31 cellular contexts compared by ENCODE assay signal in genomic region chr9:126839301-126839700, GRCh38. TPM values are rescaled to one million over a fixed set of nuclear protein-coding genes. Genes with fewer than 3 reads are reported as not detected.
A peak's percentile ranks its signal among the peaks of the same experiment; 100 is the strongest.
DNase-seq lines count a peak whose midpoint lies in the region; ATAC-seq and TF ChIP-seq lines count a peak whose summit lies in the region.
"Had no signal": no experiment of that assay in that cellular context is flagged by ENCODE, and none has a peak within 500 bp of the region (broad histone marks: within the 10 kb centered on the region; RNA-seq: fewer than 3 reads in every experiment).

No MANE protein-coding gene starts in this region.

- no peaks in the 10 kb centered on the region for H3K27me3 Mint-ChIP-seq in stimulated activated naive CD8-positive, alpha-beta T cell treated with anti-CD3 and anti-CD28 coated beads, Interleukin-15, amount 100 ng/mL, for 72 hours
- H3K27me3 Mint-ChIP-seq in endodermal cell (ENCODE audit: insufficient read depth), result no peaks in the 10 kb centered on the region
- H3K27me3 Mint-ChIP-seq: activated naive CD4-positive, alpha-beta T cell treated with anti-CD3 and anti-CD28 coated beads, Interleukin-2, amount 50 U/mL, for 24 hours had no signal

- H3K9me3 ChIP-seq in endodermal cell (ENCODE audit: control insufficient read depth, low read length) (no peaks in the 10 kb centered on the region), colonic mucosa (no peaks in the 10 kb centered on the region)
- H3K9me3 ChIP-seq: BLaER1, Caco-2, heart right ventricle, testis, vagina had no signal

- H3K27me3 ChIP-seq in endodermal cell (ENCODE audit: control insufficient read depth, insufficient read depth, low read length, poor library complexity, severe bottlenecking) (no peaks in the 10 kb centered on the region), colonic mucosa (no peaks in the 10 kb centered on the region)
- H3K27me3 ChIP-seq: BLaER1, heart right ventricle, testis, vagina had no signal

- H3K27ac ChIP-seq in endodermal cell (ENCODE audit: low read depth, low read length) (no peak overlapping the region), colonic mucosa (no peak overlapping the region)
- H3K27ac ChIP-seq: BLaER1, heart right ventricle, testis, vagina had no signal

- H3K9ac ChIP-seq in endodermal cell (ENCODE audit: extremely low read depth, low read length, poor library complexity, severe bottlenecking) (no peak overlapping the region), colonic mucosa (ENCODE audit: low read depth in 2 of 2, low read length in 2 of 2) (no peak overlapping the region)
- H3K9ac ChIP-seq: BLaER1 had no signal

- intact Hi-C loops in colonic mucosa (cut with DNase I), result no loop called here

- H3K27ac Mint-ChIP-seq in stimulated activated naive CD8-positive, alpha-beta T cell treated with anti-CD3 and anti-CD28 coated beads, Interleukin-15, amount 100 ng/mL, for 72 hours, result peak overlapping the region in 1 of 2 donors; percentile 30
- H3K27ac Mint-ChIP-seq in endodermal cell, result no peak overlapping the region
- H3K27ac Mint-ChIP-seq: activated CD8-positive, alpha-beta T cell treated with anti-CD3 and anti-CD28 coated beads, Interleukin-2, amount 10 ng/mL, durations not matched to agents 7 days and 5 days had no signal

- H3K9me3 Mint-ChIP-seq in stimulated activated naive CD8-positive, alpha-beta T cell treated with anti-CD3 and anti-CD28 coated beads, Interleukin-15, amount 100 ng/mL, for 72 hours, result no peaks in the 10 kb centered on the region
- no peaks in the 10 kb centered on the region for H3K9me3 Mint-ChIP-seq in endodermal cell
- H3K9me3 Mint-ChIP-seq: activated naive CD4-positive, alpha-beta T cell treated with anti-CD3 and anti-CD28 coated beads, Interleukin-2, amount 50 U/mL, for 24 hours had no signal

- H3K4me3 ChIP-seq in endodermal cell (ENCODE audit: low read length), result no peak overlapping the region
- H3K4me3 ChIP-seq in colonic mucosa, result no peak overlapping the region
- H3K4me3 ChIP-seq: BLaER1, heart right ventricle, skin epidermis, testis, vagina had no signal

- H3K36me3 ChIP-seq in endodermal cell (ENCODE audit: control insufficient read depth, insufficient read depth, low read length), result peaks cover 21% of the 10 kb centered on the region
- H3K36me3 ChIP-seq in colonic mucosa, result no peaks in the 10 kb centered on the region

- H3K36me3 Mint-ChIP-seq in endodermal cell (ENCODE audit: low read depth), result peaks cover 15% of the 10 kb centered on the region

- 94 to 98% methylated on average over 5 to 8 of the region's 8 CpGs for WGBS in endodermal cell (ENCODE audit: insufficient coverage in 1 of 2, insufficient read length in 1 of 2), 2 experiments

- peak; percentile 6 for ATAC-seq in stimulated activated naive CD8-positive, alpha-beta T cell treated with anti-CD3 and anti-CD28 coated beads, Interleukin-15, amount 100 ng/mL, for 72 hours
- no peak for ATAC-seq in stimulated activated naive CD8-positive, alpha-beta T cell treated with anti-CD3 and anti-CD28 coated beads, Interleukin-15, Interleukin-2, amounts not matched to agents 100 U/mL and 50 U/mL, for 24 hours
- ATAC-seq in HG03442 (IDR thresholded peaks at IDR 0.05; ENCODE audit: unreplicated experiment), result peak; percentile 5
- ATAC-seq: activated CD8-positive, alpha-beta T cell treated with anti-CD3 and anti-CD28 coated beads, Interleukin-2, amount 10 ng/mL, durations not matched to agents 7 days and 5 days had no signal

- H3K4me1 ChIP-seq in endodermal cell (ENCODE audit: control insufficient read depth, insufficient read depth, low read length) (no peaks in the 10 kb centered on the region), colonic mucosa (no peaks in the 10 kb centered on the region)
- H3K4me1 ChIP-seq: Caco-2, testis had no signal

- DNase-seq in stimulated activated naive CD8-positive, alpha-beta T cell treated with anti-CD3 and anti-CD28 coated beads, Interleukin-15, amount 100 ng/mL, for 72 hours, result no peak
- DNase-seq in stimulated activated naive CD8-positive, alpha-beta T cell treated with anti-CD3 and anti-CD28 coated beads, Interleukin-15, Interleukin-2, amounts not matched to agents 100 U/mL and 50 U/mL, for 24 hours, result no peak
- DNase-seq in endodermal cell, result peak; percentile 37
- no peak for DNase-seq in colonic mucosa
- no peak for DNase-seq in GM19238 (ENCODE audit: insufficient read length, low spot score)
- DNase-seq in T-helper 2 cell, result no peak
- DNase-seq in GM13976 (ENCODE audit: low spot score), result no peak
- DNase-seq: activated CD4-positive, CD25-positive, alpha-beta regulatory T cell; activated CD8-positive, alpha-beta T cell treated with anti-CD3 and anti-CD28 coated beads, Interleukin-2, amount 10 ng/mL, durations not matched to agents 7 days and 5 days; activated T-cell treated with anti-CD3 and anti-CD28 coated beads, Interleukin-2, amount 50 U/mL, for 48 hours; Caco-2; cerebellar nuclear complex; DMS79; effector CD4-positive, alpha-beta T cell; erythroblast; foreskin fibroblast; GF-D8; heart right ventricle; Kasumi-1; NCI-H1694; NCI-H2171; NCI-H510A treated with DMSO at 0.1 percent for 48 hours; nucleus accumbens; SHP77; stimulated activated CD4-positive, alpha-beta T cell treated with anti-CD3 and anti-CD28 coated beads, Interleukin-1b, Interleukin-23, amount 100 ng/mL, for 48 hours; testis had no signal

- peaks cover 64% of the 10 kb centered on the region for H3K4me1 Mint-ChIP-seq in stimulated activated naive CD8-positive, alpha-beta T cell treated with anti-CD3 and anti-CD28 coated beads, Interleukin-15, amount 100 ng/mL, for 72 hours
- H3K4me1 Mint-ChIP-seq in endodermal cell, result no peaks in the 10 kb centered on the region

- in situ Hi-C loops in GM13976 (cut with MboI; ENCODE audit: low sequenced_read_pairs, unreplicated experiment), result no loop called here

- peak overlapping the region in 1 of 2 donors; percentile 56 for H3K4me3 Mint-ChIP-seq in stimulated activated naive CD8-positive, alpha-beta T cell treated with anti-CD3 and anti-CD28 coated beads, Interleukin-15, amount 100 ng/mL, for 72 hours
- H3K4me3 Mint-ChIP-seq in endodermal cell, result no peak overlapping the region
- H3K4me3 Mint-ChIP-seq: activated CD8-positive, alpha-beta T cell treated with anti-CD3 and anti-CD28 coated beads, Interleukin-2, amount 10 ng/mL, durations not matched to agents 7 days and 5 days; activated naive CD4-positive, alpha-beta T cell treated with anti-CD3 and anti-CD28 coated beads, Interleukin-2, amount 50 U/mL, for 24 hours had no signal

- TF ChIP-seq CTCF in endodermal cell (conservative IDR thresholded peaks at IDR 0.05) (no peak), colonic mucosa (IDR thresholded peaks at IDR 0.05) (no peak), GM13976 (IDR thresholded peaks at IDR 0.05; ENCODE audit: borderline replicate concordance, control extremely low read depth, extremely low read depth, insufficient read depth, missing control alignments) (no peak)

RNA-seq across cellular contexts. Expression of gene ZBTB34, which starts 21.1 kb away (rescaled TPM):
- total RNA-seq in endodermal cell (10 to 100 TPM; 19.7 to 24.9 TPM), colonic mucosa (10 to 100 TPM in 1 of 2 donors, 1 to 10 TPM in 1; 4.6 to 10.3 TPM)
- 9.9 TPM for polyA plus RNA-seq in endodermal cell (2013, experiment 1 of 2)
- 9.6 TPM for polyA plus RNA-seq in endodermal cell (2013, experiment 2 of 2)

RNA-seq across cellular contexts. Expression of gene ZBTB43, which starts 34.5 kb away (rescaled TPM):
- 10 to 100 TPM; 17.4 to 24.2 TPM for total RNA-seq in endodermal cell
- 7.9 TPM for polyA plus RNA-seq in endodermal cell (2013, experiment 1 of 2)
- polyA plus RNA-seq in endodermal cell (2013, experiment 2 of 2), result 12.3 TPM
- total RNA-seq in colonic mucosa, result 10 to 100 TPM; 16.3 to 18.5 TPM
